In the genomic region with DNA sequence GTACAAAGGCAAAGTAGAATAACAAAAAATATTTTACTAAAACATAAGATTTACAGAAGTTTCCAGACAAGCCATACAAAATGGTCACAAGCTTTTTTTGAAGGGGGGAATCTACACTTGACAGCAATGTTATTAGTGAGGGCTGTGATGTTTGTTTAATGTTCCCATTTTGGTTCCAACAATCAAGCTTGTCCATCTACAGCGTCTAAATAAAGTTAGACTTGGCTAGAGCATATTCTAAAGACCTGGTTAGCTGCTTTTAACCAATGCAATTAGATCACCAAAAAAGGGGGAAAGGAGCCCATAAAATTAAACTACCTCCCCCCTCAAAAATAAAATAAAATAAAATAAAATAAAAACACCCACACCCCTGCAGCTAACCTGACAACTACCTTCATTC, we compare ENCODE assay signal across 7 cellular contexts. TPM values are rescaled to one million over a fixed set of nuclear protein-coding genes. Genes with fewer than 3 reads are reported as not detected.
DNase-seq lines count a peak whose midpoint lies in the region; ATAC-seq, FAIRE-seq and TF ChIP-seq lines count a peak whose summit lies in the region.
"Not testable (repeated sequence)": the region's sequence is repeated elsewhere in the genome, so short reads cannot be mapped to it uniquely, and the experiment has no call there.

No MANE protein-coding gene starts in this region.

- H2AFZ ChIP-seq in GM12878 (ENCODE audit: control insufficient read depth, low read depth, low read length) = not testable (repeated sequence)

- TF ChIP-seq EP300 in GM12878 (IDR thresholded peaks at IDR 0.05; ENCODE audit: borderline replicate concordance in 1 of 2, control insufficient read depth in 1 of 2, low read depth in 2 of 2, low read length in 2 of 2) = not testable (repeated sequence)

- 92% methylated on average over 1 of the region's 1 CpG for WGBS in GM12878 (ENCODE audit: insufficient coverage, insufficient replicate concordance, low lambda C conversion rate, missing lambda C conversion rate)
- 41 to 68% (median 42%) methylated on average over 1 of the region's 1 CpG for WGBS in psoas muscle, 3 donors

- not testable (repeated sequence) for H3K4me3 Mint-ChIP-seq in T-helper 17 cell; activated T-cell treated with anti-CD3 and anti-CD28 coated beads, Interleukin-2, amount 50 U/mL, for 72 hours

- RAD21 ChIA-PET in GM12878 (lab: Charles Lee; ENCODE audit: unreplicated experiment) = interaction anchor here (1.5 to 2.1 kb wide), 2 partner anchors 11 kb away, joined by 4 to 10 read pairs; no protein-coding TSS in a partner anchor

- peak; percentile 45 for FAIRE-seq in G401.6 (lab: Jason Lieb, UNC)
- not testable (repeated sequence) for FAIRE-seq in GM12878 (lab: Jason Lieb, UNC)

- H3K27me3 Mint-ChIP-seq in T-helper 17 cell; activated T-cell treated with anti-CD3 and anti-CD28 coated beads, Interleukin-2, amount 50 U/mL, for 72 hours (ENCODE audit: low read depth): not testable (repeated sequence)

- not testable (repeated sequence) for H3K27ac ChIP-seq in GM12878 (ENCODE audit: control insufficient read depth, insufficient read depth)
- H3K27ac ChIP-seq in epithelial cell of prostate (peak overlapping the region; percentile 85), psoas muscle (peak overlapping the region; percentile 18)

- peaks cover 25% of the 10 kb centered on the region for H3K79me2 ChIP-seq in GM12878 (ENCODE audit: control insufficient read depth, insufficient read depth, low read length)

- not testable (repeated sequence) for H3K27me3 ChIP-seq in GM12878 (replicated peaks in 1 of 2; ENCODE audit: control insufficient read depth in 2 of 2, insufficient read depth in 2 of 2, low read length in 1 of 2); psoas muscle (ENCODE audit: insufficient read depth in 3 of 3, low read length in 2 of 3)

- ATAC-seq in T-helper 17 cell; activated T-cell treated with anti-CD3 and anti-CD28 coated beads, Interleukin-2, amount 50 U/mL, for 72 hours (replicated peaks in 1 of 2); GM12878; psoas muscle: not testable (repeated sequence)

- TF ChIP-seq CTCF in LNCaP clone FGC (IDR thresholded peaks at IDR 0.05; ENCODE audit: control insufficient read depth, extremely low read depth, insufficient read depth); GM12878 (IDR thresholded peaks at IDR 0.05 in 2 of 3, conservative IDR thresholded peaks at IDR 0.05 in 1 of 3; ENCODE audit: control insufficient read depth in 2 of 3, extremely low read depth in 1 of 3, insufficient read depth in 1 of 3, low read depth in 3 of 3, low read length in 3 of 3); psoas muscle (IDR thresholded peaks at IDR 0.05): not testable (repeated sequence)

- not testable (repeated sequence) for TF ChIP-seq POLR2A in GM12878 (IDR thresholded peaks at IDR 0.05; ENCODE audit: low read depth, low read length)

- SMC1A ChIA-PET in GM12878 (lab: Charles Lee; ENCODE audit: uncharacterized antibody, unreplicated experiment) = interaction anchor here (1.3 to 4.7 kb wide), 4 partner anchors 12 to 422 kb away, joined by 4 to 39 read pairs (median 7); no protein-coding TSS in a partner anchor

- not testable (repeated sequence) for H3K4me1 ChIP-seq in GM12878 (ENCODE audit: control insufficient read depth, insufficient read depth, low read length)
- peaks cover 25% of the 10 kb centered on the region for H3K4me1 ChIP-seq in psoas muscle

- not testable (repeated sequence) for H3K36me3 Mint-ChIP-seq in T-helper 17 cell (ENCODE audit: low read depth)
- H3K36me3 Mint-ChIP-seq in activated T-cell treated with anti-CD3 and anti-CD28 coated beads, Interleukin-2, amount 50 U/mL, for 72 hours (ENCODE audit: insufficient read depth in 2 of 2) = peaks cover 4 to 15% of the 10 kb centered on the region in 2 donors

- H3K9me3 Mint-ChIP-seq in activated T-cell treated with anti-CD3 and anti-CD28 coated beads, Interleukin-2, amount 50 U/mL, for 72 hours = not testable (repeated sequence)

- BruUV-seq in GM12878 (replicated peaks; lab: Mats Ljungman, UMichigan) = TSS peak; percentile 49

- intact Hi-C loops in GM12878 (cut with micrococcal nuclease; ENCODE audit: unreplicated experiment) = not testable (repeated sequence)
- intact Hi-C loops in psoas muscle (cut with DNase I) = loop anchor here in 1 of 2 donors (5.0 kb wide), 1 partner anchor 422 kb away; no protein-coding TSS in a partner anchor

- peaks cover 1 to 16% of the 10 kb centered on the region in 2 experiments; a peak in 3 of 4 replicates for H3K36me3 ChIP-seq in GM12878 (ENCODE audit: control insufficient read depth in 2 of 2, insufficient read depth in 2 of 2, low read length in 1 of 2)
- peaks cover 0 to 13% of the 10 kb centered on the region in 2 donors for H3K36me3 ChIP-seq in psoas muscle (ENCODE audit: insufficient read depth in 1 of 2, low read depth in 1 of 2)

- not testable (repeated sequence) for H3K4me2 ChIP-seq in GM12878 (ENCODE audit: control insufficient read depth, insufficient read depth)

- peak overlapping the region; percentile 84 for H3K27ac Mint-ChIP-seq in T-helper 17 cell
- peak overlapping the region; percentile 47 for H3K27ac Mint-ChIP-seq in activated T-cell treated with anti-CD3 and anti-CD28 coated beads, Interleukin-2, amount 50 U/mL, for 72 hours

- CTCF ChIA-PET in GM12878 (lab: Yijun Ruan, JAX) = interaction anchor here (1.1 to 8.9 kb wide), 8 partner anchors 11 to 693 kb away, joined by 3 to 77 read pairs (median 4); no protein-coding TSS in a partner anchor

- H3K9ac ChIP-seq in GM12878 (ENCODE audit: control insufficient read depth, insufficient read depth, low read length) = not testable (repeated sequence)

- peak overlapping the region; percentile 2; the same call in 1 of the 2 replicates for H3K4me3 ChIP-seq in LNCaP clone FGC (ENCODE audit: low read depth, low read length)
- H3K4me3 ChIP-seq in GM12878, psoas muscle: not testable (repeated sequence)

- peaks cover 23% of the 10 kb centered on the region for H3K4me1 Mint-ChIP-seq in T-helper 17 cell
- H3K4me1 Mint-ChIP-seq in activated T-cell treated with anti-CD3 and anti-CD28 coated beads, Interleukin-2, amount 50 U/mL, for 72 hours (ENCODE audit: low read depth) = peaks cover 55% of the 10 kb centered on the region

- not testable (repeated sequence) for H3K9me3 ChIP-seq in T-helper 17 cell (ENCODE audit: control insufficient read depth, low read length, poor library complexity, severe bottlenecking); GM12878 (replicated peaks; ENCODE audit: control insufficient read depth, insufficient read depth, low read length); psoas muscle

- POLR2A ChIA-PET in GM12878 (lab: Charles Lee) = interaction anchor here (1.7 kb wide), 1 partner anchor 11 kb away, joined by 3 read pairs; no protein-coding TSS in a partner anchor

- TF ChIP-seq RAD21 in GM12878 (IDR thresholded peaks at IDR 0.05; ENCODE audit: insufficient read depth, low read depth, low read length) = not testable (repeated sequence)

- not testable (repeated sequence) for H4K20me1 ChIP-seq in GM12878 (ENCODE audit: control insufficient read depth, insufficient read depth)

- in situ Hi-C loops in GM12878 (cut with MboI) = loop anchor here (5.0 kb wide), 1 partner anchor 627 kb away; no protein-coding TSS in a partner anchor

- DNase-seq in LNCaP clone FGC (ENCODE audit: low read depth); T-helper 17 cell; activated T-cell treated with anti-CD3 and anti-CD28 coated beads, Interleukin-2, amount 50 U/mL, for 72 hours; GM12878 (ENCODE audit: low read depth, low spot score); epithelial cell of prostate (ENCODE audit: low read depth, low spot score); psoas muscle: not testable (repeated sequence)

RNA-seq across cellular contexts. Expression of a gene that starts 31.6 kb away (rescaled TPM):
- total RNA-seq in T-helper 17 cell = 10 to 100 TPM; 60.4 to 78.8 TPM
- total RNA-seq in activated T-cell treated with anti-CD3 and anti-CD28 coated beads, Interleukin-2, amount 50 U/mL, for 72 hours = 10 to 100 TPM; 72.0 to 93.4 TPM
- 56.5 and 57.3 TPM in 2 replicates for total RNA-seq in GM12878 (2013; cell fraction: nucleolus; rRNA removed)
- 70.4 and 77.0 TPM in 2 replicates for total RNA-seq in GM12878 (2014; rRNA removed)
- 89.9 and 91.6 TPM in 2 replicates for total RNA-seq in GM12878 (2014; rRNA removed; fragmentation: Illumina TruSeq; extraction: Trizol)
- total RNA-seq in GM12878 (2021) = 81.1 and 82.9 TPM in 2 replicates
- 27.8 TPM for polyA plus RNA-seq in GM12878 (2011; ENCODE audit: low read depth)
- 61.8 and 103 TPM in 2 replicates for polyA plus RNA-seq in GM12878 (2011; rRNA removed)
- 20.3 and 24.5 TPM in 2 replicates for polyA plus RNA-seq in GM12878 (2011; cell fraction: cytosol; rRNA removed)
- 9.7 and 12.0 TPM in 2 replicates for polyA plus RNA-seq in GM12878 (2011; cell fraction: nucleus; rRNA removed)
- polyA plus RNA-seq in GM12878 (2012) = 60.5 and 61.5 TPM in 2 replicates
- polyA plus RNA-seq in GM12878 (2014; fragmentation: Illumina TruSeq; extraction: Trizol) = 84.0 and 110 TPM in 2 replicates
- 10 to 100 TPM; 26.6 to 36.6 TPM for polyA plus RNA-seq in GM12878 (2014; fragmentation: Nextera tagmentation; extraction: Ambion mirVana)
- polyA plus RNA-seq in GM12878 (2014; rRNA removed) = 53.3 and 56.8 TPM in 2 replicates
- polyA plus RNA-seq in GM12878 (2016; fragmentation: Nextera tagmentation; extraction: Ambion mirVana) = 10 to 100 TPM; 27.0 to 64.4 TPM
- 27.8 and 40.1 TPM in 2 replicates for polyA minus RNA-seq in GM12878 (2011; rRNA and poly(A)+ RNA removed)
- 21.4 and 23.3 TPM in 2 replicates for polyA minus RNA-seq in GM12878 (2011; cell fraction: cytosol; rRNA and poly(A)+ RNA removed)
- polyA minus RNA-seq in GM12878 (2011; cell fraction: nucleus; rRNA and poly(A)+ RNA removed) = 11.8 and 22.6 TPM in 2 replicates
- total RNA-seq in psoas muscle = 100 to 1,000 TPM; 187 to 254 (median 211) TPM
- polyA plus RNA-seq in psoas muscle = 100 to 1,000 TPM in 1 of 3 donors, 10 to 100 TPM in 2; 48.3 to 108 (median 76.1) TPM

RNA-seq across cellular contexts. Expression of a gene that starts 32.4 kb away (rescaled TPM):
- 10 to 100 TPM; 94.1 to 99.6 TPM for total RNA-seq in T-helper 17 cell
- total RNA-seq in activated T-cell treated with anti-CD3 and anti-CD28 coated beads, Interleukin-2, amount 50 U/mL, for 72 hours = 100 to 1,000 TPM; 116 to 125 TPM
- total RNA-seq in GM12878 (2013; cell fraction: nucleolus; rRNA removed) = 47.0 and 47.3 TPM in 2 replicates
- 316 and 345 TPM in 2 replicates for total RNA-seq in GM12878 (2014; rRNA removed)
- 301 and 306 TPM in 2 replicates for total RNA-seq in GM12878 (2014; rRNA removed; fragmentation: Illumina TruSeq; extraction: Trizol)
- 242 and 243 TPM in 2 replicates for total RNA-seq in GM12878 (2021)
- polyA plus RNA-seq in GM12878 (2011; ENCODE audit: low read depth) = 39.6 TPM
- polyA plus RNA-seq in GM12878 (2011; rRNA removed) = 312 and 365 TPM in 2 replicates
- polyA plus RNA-seq in GM12878 (2011; cell fraction: cytosol; rRNA removed) = 152 and 211 TPM in 2 replicates
- 93.2 and 152 TPM in 2 replicates for polyA plus RNA-seq in GM12878 (2011; cell fraction: nucleus; rRNA removed)
- polyA plus RNA-seq in GM12878 (2012) = 190 and 239 TPM in 2 replicates
- 394 and 481 TPM in 2 replicates for polyA plus RNA-seq in GM12878 (2014; fragmentation: Illumina TruSeq; extraction: Trizol)
- 100 to 1,000 TPM; 699 to 945 TPM for polyA plus RNA-seq in GM12878 (2014; fragmentation: Nextera tagmentation; extraction: Ambion mirVana)
- polyA plus RNA-seq in GM12878 (2014; rRNA removed) = 492 and 503 TPM in 2 replicates
- polyA plus RNA-seq in GM12878 (2016; fragmentation: Nextera tagmentation; extraction: Ambion mirVana) = 100 to 1,000 TPM; 522 to 545 TPM
- polyA minus RNA-seq in GM12878 (2011; rRNA and poly(A)+ RNA removed) = 159 and 169 TPM in 2 replicates
- 60.4 and 74.1 TPM in 2 replicates for polyA minus RNA-seq in GM12878 (2011; cell fraction: cytosol; rRNA and poly(A)+ RNA removed)
- polyA minus RNA-seq in GM12878 (2011; cell fraction: nucleus; rRNA and poly(A)+ RNA removed) = 11.5 and 18.6 TPM in 2 replicates
- 10 to 100 TPM; 70.6 to 97.6 (median 80.0) TPM for total RNA-seq in psoas muscle
- 100 to 1,000 TPM in 1 of 3 donors, 10 to 100 TPM in 2; 52.8 to 104 (median 91.4) TPM for polyA plus RNA-seq in psoas muscle

RNA-seq across cellular contexts. Expression of a gene that starts 58.0 kb away (rescaled TPM):
- 10 to 100 TPM; 34.7 to 39.9 TPM for total RNA-seq in T-helper 17 cell
- total RNA-seq in activated T-cell treated with anti-CD3 and anti-CD28 coated beads, Interleukin-2, amount 50 U/mL, for 72 hours = 10 to 100 TPM; 54.2 to 68.3 TPM
- total RNA-seq in GM12878 (2013; cell fraction: nucleolus; rRNA removed) = 69.6 and 75.3 TPM in 2 replicates
- total RNA-seq in GM12878 (2014; rRNA removed) = 65.1 and 84.1 TPM in 2 replicates
- 78.1 and 82.3 TPM in 2 replicates for total RNA-seq in GM12878 (2014; rRNA removed; fragmentation: Illumina TruSeq; extraction: Trizol)
- 77.9 and 81.0 TPM in 2 replicates for total RNA-seq in GM12878 (2021)
- polyA plus RNA-seq in GM12878 (2011; ENCODE audit: low read depth) = 54.8 TPM
- 132 and 211 TPM in 2 replicates for polyA plus RNA-seq in GM12878 (2011; rRNA removed)
- polyA plus RNA-seq in GM12878 (2011; cell fraction: cytosol; rRNA removed) = 42.2 and 80.1 TPM in 2 replicates
- polyA plus RNA-seq in GM12878 (2011; cell fraction: nucleus; rRNA removed) = 35.0 and 35.5 TPM in 2 replicates
- polyA plus RNA-seq in GM12878 (2012) = 40.2 and 48.4 TPM in 2 replicates
- polyA plus RNA-seq in GM12878 (2014; fragmentation: Illumina TruSeq; extraction: Trizol) = 120 and 147 TPM in 2 replicates
- 100 to 1,000 TPM; 281 to 427 TPM for polyA plus RNA-seq in GM12878 (2014; fragmentation: Nextera tagmentation; extraction: Ambion mirVana)
- 55.0 and 87.6 TPM in 2 replicates for polyA plus RNA-seq in GM12878 (2014; rRNA removed)
- polyA plus RNA-seq in GM12878 (2016; fragmentation: Nextera tagmentation; extraction: Ambion mirVana) = 100 to 1,000 TPM; 174 to 181 TPM
- polyA minus RNA-seq in GM12878 (2011; rRNA and poly(A)+ RNA removed) = 43.2 and 110 TPM in 2 replicates
- polyA minus RNA-seq in GM12878 (2011; cell fraction: cytosol; rRNA and poly(A)+ RNA removed) = 16.0 and 20.5 TPM in 2 replicates
- 12.8 and 13.7 TPM in 2 replicates for polyA minus RNA-seq in GM12878 (2011; cell fraction: nucleus; rRNA and poly(A)+ RNA removed)
- total RNA-seq in psoas muscle = 10 to 100 TPM; 22.7 to 37.3 (median 24.1) TPM
- polyA plus RNA-seq in psoas muscle = 10 to 100 TPM; 27.5 to 48.3 (median 38.3) TPM
